ENCODE assay signal across 17 cellular contexts in the genomic region with DNA sequence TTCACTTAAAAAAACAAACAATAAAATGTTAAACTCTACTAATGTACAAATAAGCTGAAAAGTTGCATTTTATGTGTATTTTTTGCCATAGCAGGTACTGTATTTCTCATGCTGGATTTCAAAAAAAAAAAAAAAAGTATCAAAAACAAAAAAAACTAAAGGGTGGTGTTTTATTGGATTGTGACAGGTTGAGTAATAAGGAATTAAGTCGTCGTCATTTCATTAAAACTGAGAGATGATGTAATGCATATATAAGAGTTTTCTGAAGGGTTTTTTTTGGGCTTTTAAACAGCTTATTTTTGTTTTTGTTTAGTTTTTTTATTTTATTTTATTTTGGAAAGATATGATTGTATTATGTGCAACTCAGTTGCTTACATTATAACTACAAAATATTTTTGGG. TPM values are rescaled to one million over a fixed set of nuclear protein-coding genes. Genes with fewer than 3 reads are reported as not detected.
A peak's percentile ranks its signal among the peaks of the same experiment; 100 is the strongest.
DNase-seq lines count a peak whose midpoint lies in the region; ATAC-seq, FAIRE-seq and TF ChIP-seq lines count a peak whose summit lies in the region.
"Had no signal": no experiment of that assay in that cellular context is flagged by ENCODE, and none has a peak within 500 bp of the region (broad histone marks: within the 10 kb centered on the region; RNA-seq: fewer than 3 reads in every experiment).

No MANE protein-coding gene starts in this region.

- DNase-seq in HepG2 (ENCODE audit: low spot score): no peak
- no peak for DNase-seq in right lobe of liver
- DNase-seq in HEK293T (ENCODE audit: extremely low spot score): no peak
- no peak for DNase-seq in stimulated activated naive B cell treated with anti-CD40 and anti-IgM and Interleukin-4, amounts not matched to agents 10 μg/mL and 1 μg/mL and 100 μg/mL, for 72 hours
- DNase-seq in PC-3: no peak
- no peak for DNase-seq in SHP77 treated with DMSO at 0.1 percent for 48 hours (lab: John Stamatoyannopoulos, UW)
- DNase-seq: activated CD4-positive, alpha-beta T cell treated with anti-CD3 and anti-CD28 coated beads, Interleukin-2, amount 50 U/mL, for 1 hour; activated T-cell treated with anti-CD3 and anti-CD28 coated beads, Interleukin-2, amount 50 U/mL, for 4 hours; esophagus squamous epithelium; HFFc6; kidney glomerular epithelial cell; NCI-H1694 treated with DMSO at 0.1 percent for 48 hours; NCI-H446 treated with DMSO at 0.1 percent for 48 hours; NK-92 treated with Interleukin-12 subunit alpha and Interleukin-12 subunit beta, amount 100 ng/mL, for 24 hours; stimulated activated CD4-positive, alpha-beta T cell treated with anti-CD3 and anti-CD28 coated beads, Interleukin-12 subunit alpha, Interleukin-12 subunit beta, amount 100 ng/mL, for 4 hours had no signal

- in situ Hi-C loops in HepG2 (cut with HindIII; ENCODE audit: extremely low pct_ligation_motif_present, low pct_unique_long_range_greater_than_20kb): no loop called here

- WGBS in HepG2 (ENCODE audit: low lambda C conversion rate): 95% methylated on average over 2 of the region's 2 CpGs
- 48% methylated on average over 2 of the region's 2 CpGs for WGBS in right lobe of liver (ENCODE audit: insufficient coverage, low coverage, low lambda C conversion rate, missing lambda C conversion rate)

- peaks cover 12% of the 10 kb centered on the region for H3K36me3 Mint-ChIP-seq in activated T-helper 17 cell treated with anti-CD3 and anti-CD28 coated beads, Interleukin-2, amount 50 U/mL, for 72 hours (ENCODE audit: low read depth)
- H3K36me3 Mint-ChIP-seq in stimulated activated naive B cell treated with anti-CD40 and anti-IgM and Interleukin-4, amounts not matched to agents 10 μg/mL and 1 μg/mL and 100 μg/mL, for 72 hours: peaks cover 17 to 37% of the 10 kb centered on the region in 2 donors

- H3K4me3 Mint-ChIP-seq in activated T-helper 17 cell treated with anti-CD3 and anti-CD28 coated beads, Interleukin-2, amount 50 U/mL, for 72 hours: peak overlapping the region; percentile 56
- no peak overlapping the region for H3K4me3 Mint-ChIP-seq in stimulated activated naive B cell treated with anti-CD40 and anti-IgM and Interleukin-4, amounts not matched to agents 10 μg/mL and 1 μg/mL and 100 μg/mL, for 72 hours
- H3K4me3 Mint-ChIP-seq: HFFc6 had no signal

- H3K4me1 ChIP-seq in HepG2 (ENCODE audit: insufficient read depth, low read length): no peaks in the 10 kb centered on the region
- no peaks in the 10 kb centered on the region for H3K4me1 ChIP-seq in right lobe of liver
- H3K4me1 ChIP-seq in PC-3 (ENCODE audit: insufficient read depth, low read length): no peaks in the 10 kb centered on the region

- no peak for TF ChIP-seq RAD21 in HepG2 (CRISPR knock-in tag; IDR thresholded peaks at IDR 0.05)

- H3K9me3 Mint-ChIP-seq in activated T-helper 17 cell treated with anti-CD3 and anti-CD28 coated beads, Interleukin-2, amount 50 U/mL, for 72 hours: no peaks in the 10 kb centered on the region
- no peaks in the 10 kb centered on the region for H3K9me3 Mint-ChIP-seq in stimulated activated naive B cell treated with anti-CD40 and anti-IgM and Interleukin-4, amounts not matched to agents 10 μg/mL and 1 μg/mL and 100 μg/mL, for 72 hours
- H3K9me3 Mint-ChIP-seq: activated T-cell treated with anti-CD3 and anti-CD28 coated beads, Interleukin-2, amount 50 U/mL, for 4 hours; HFFc6 had no signal

- peak overlapping the region; percentile 53 for H3K27ac Mint-ChIP-seq in activated T-helper 17 cell treated with anti-CD3 and anti-CD28 coated beads, Interleukin-2, amount 50 U/mL, for 72 hours
- peak overlapping the region; percentile 66 for H3K27ac Mint-ChIP-seq in stimulated activated naive B cell treated with anti-CD40 and anti-IgM and Interleukin-4, amounts not matched to agents 10 μg/mL and 1 μg/mL and 100 μg/mL, for 72 hours
- H3K27ac Mint-ChIP-seq: HFFc6 had no signal

- no peak for ATAC-seq in HepG2
- ATAC-seq in right lobe of liver: no peak
- no peak for ATAC-seq in activated T-helper 17 cell treated with anti-CD3 and anti-CD28 coated beads, Interleukin-2, amount 50 U/mL, for 72 hours (replicated peaks)
- no peak for ATAC-seq in stimulated activated naive B cell treated with anti-CD40 and anti-IgM and Interleukin-4, amounts not matched to agents 10 μg/mL and 1 μg/mL and 100 μg/mL, for 72 hours (replicated peaks)
- ATAC-seq in HG03280 (IDR thresholded peaks at IDR 0.05; ENCODE audit: unreplicated experiment): no peak
- no peak for ATAC-seq in PC-3

- TF ChIP-seq EP300 in HepG2 (IDR thresholded peaks at IDR 0.05; ENCODE audit: low read depth in 2 of 2, low read length in 2 of 2): no peak
- no peak for TF ChIP-seq EP300 in HepG2 (CRISPR knock-in tag; IDR thresholded peaks at IDR 0.05; ENCODE audit: borderline replicate concordance)

- H3K4me3 ChIP-seq in HepG2 (replicated peaks in 1 of 3; ENCODE audit: insufficient read depth in 1 of 3, low read depth in 2 of 3, low read length in 3 of 3): no peak overlapping the region
- no peak overlapping the region for H3K4me3 ChIP-seq in right lobe of liver
- no peak overlapping the region for H3K4me3 ChIP-seq in PC-3 (ENCODE audit: low read length)
- H3K4me3 ChIP-seq: esophagus squamous epithelium had no signal

- no peaks in the 10 kb centered on the region for H3F3A ChIP-seq in PC-3 (ENCODE audit: low read length, unreplicated experiment)

- TF ChIP-seq POLR2A in HepG2 (IDR thresholded peaks at IDR 0.05; ENCODE audit: insufficient read depth in 1 of 2, low read depth in 2 of 2, low read length in 2 of 2) (no peak), right lobe of liver (IDR thresholded peaks at IDR 0.05) (no peak)

- intact Hi-C loops in HepG2 (cut with micrococcal nuclease; ENCODE audit: unreplicated experiment): no loop called here
- intact Hi-C loops in right lobe of liver (cut with DNase I): no loop called here
- intact Hi-C loops in PC-3 (cut with micrococcal nuclease): no loop called here

- no peaks in the 10 kb centered on the region for H3K79me2 ChIP-seq in HepG2 (ENCODE audit: insufficient read depth, low read length)
- no peaks in the 10 kb centered on the region for H3K79me2 ChIP-seq in PC-3 (ENCODE audit: low read length)

- H3K27me3 Mint-ChIP-seq in activated T-helper 17 cell treated with anti-CD3 and anti-CD28 coated beads, Interleukin-2, amount 50 U/mL, for 72 hours: no peaks in the 10 kb centered on the region
- no peaks in the 10 kb centered on the region for H3K27me3 Mint-ChIP-seq in stimulated activated naive B cell treated with anti-CD40 and anti-IgM and Interleukin-4, amounts not matched to agents 10 μg/mL and 1 μg/mL and 100 μg/mL, for 72 hours

- H3K4me2 ChIP-seq in HepG2 (ENCODE audit: low read depth, low read length) (no peak overlapping the region), PC-3 (ENCODE audit: low read length) (no peak overlapping the region)

- H3K27me3 ChIP-seq in HepG2 (ENCODE audit: control insufficient read depth in 1 of 2, insufficient read depth in 2 of 2, low read length in 2 of 2) (no peaks in the 10 kb centered on the region), right lobe of liver (no peaks in the 10 kb centered on the region), PC-3 (ENCODE audit: low read length) (no peaks in the 10 kb centered on the region)
- H3K27me3 ChIP-seq: esophagus squamous epithelium had no signal

- TF ChIP-seq CTCF in HepG2 (CRISPR knock-in tag; IDR thresholded peaks at IDR 0.05) (no peak), right lobe of liver (IDR thresholded peaks at IDR 0.05) (no peak), PC-3 (conservative IDR thresholded peaks at IDR 0.05; ENCODE audit: low read depth, low read length) (no peak)

- H4K20me1 ChIP-seq in HepG2 (ENCODE audit: insufficient read depth, low read length): no peaks in the 10 kb centered on the region
- H4K20me1 ChIP-seq in PC-3 (ENCODE audit: low read length): no peaks in the 10 kb centered on the region

- H3K36me3 ChIP-seq in HepG2 (replicated peaks in 1 of 2; ENCODE audit: control insufficient read depth in 1 of 2, insufficient read depth in 2 of 2, low read length in 2 of 2) (no peaks in the 10 kb centered on the region), right lobe of liver (peaks cover 0 to 5% (median 2%) of the 10 kb centered on the region in 4 donors), PC-3 (ENCODE audit: low read depth, low read length) (no peaks in the 10 kb centered on the region)

- H3K9me2 ChIP-seq in PC-3 (replicated peaks; ENCODE audit: low read length): no peaks in the 10 kb centered on the region

- H3K9ac ChIP-seq in HepG2 (ENCODE audit: insufficient read depth, low read depth, low read length) (no peak overlapping the region), PC-3 (ENCODE audit: low read length) (no peak overlapping the region)

- POLR2A ChIA-PET in HepG2 (lab: Yijun Ruan, JAX) (no interaction called here), HEK293T (lab: Yijun Ruan, JAX) (interaction anchor here (0.8 kb wide), 1 partner anchor 11 kb away, joined by 3 read pairs; the partner anchor contains the start of gene ADSL), PC-3 (lab: Charles Lee; ENCODE audit: unreplicated experiment) (no interaction called here)

- H3K27ac ChIP-seq in HepG2 (ENCODE audit: extremely low read length, insufficient read depth, low read length) (no peak overlapping the region), right lobe of liver (no peak overlapping the region), PC-3 (ENCODE audit: low read length) (no peak overlapping the region)

- no peak for FAIRE-seq in HepG2 (lab: Jason Lieb, UNC)

- no TSS peak for BruUV-seq in HepG2 (replicated peaks; lab: Mats Ljungman, UMichigan)
- no TSS peak for BruUV-seq in PC-3 (replicated peaks; lab: Mats Ljungman, UMichigan)

- CTCF ChIA-PET in HepG2 (lab: Yijun Ruan, JAX; ENCODE audit: low intra/inter-chr PET ratio, low total read pairs): no interaction called here
- CTCF ChIA-PET in HEK293T (lab: Yijun Ruan, JAX): interaction anchor here (0.7 kb wide), 1 partner anchor 18 kb away, joined by 4 read pairs; no protein-coding TSS in a partner anchor
- CTCF ChIA-PET in PC-3 (lab: Charles Lee): no interaction called here

- H2AFZ ChIP-seq in HepG2 (ENCODE audit: low read length) (no peak overlapping the region), PC-3 (ENCODE audit: low read length) (no peak overlapping the region)

- peaks cover 62% of the 10 kb centered on the region for H3K4me1 Mint-ChIP-seq in activated T-helper 17 cell treated with anti-CD3 and anti-CD28 coated beads, Interleukin-2, amount 50 U/mL, for 72 hours
- peaks cover 30 to 43% of the 10 kb centered on the region in 2 donors for H3K4me1 Mint-ChIP-seq in stimulated activated naive B cell treated with anti-CD40 and anti-IgM and Interleukin-4, amounts not matched to agents 10 μg/mL and 1 μg/mL and 100 μg/mL, for 72 hours

- H3K9me3 ChIP-seq in HepG2 (ENCODE audit: low read length): no peaks in the 10 kb centered on the region
- H3K9me3 ChIP-seq in right lobe of liver: no peaks in the 10 kb centered on the region
- H3K9me3 ChIP-seq in PC-3 (ENCODE audit: low read length): no peaks in the 10 kb centered on the region
- H3K9me3 ChIP-seq: esophagus squamous epithelium had no signal

RNA-seq across cellular contexts. Expression of gene ADSL, which starts 10.9 kb away (rescaled TPM):
- total RNA-seq in HepG2 (2016; rRNA removed; fragmentation: Illumina TruSeq; extraction: Trizol) (174 and 246 TPM in 2 replicates), right lobe of liver (10 to 100 TPM; 15.1 to 47.6 (median 24.9) TPM), PC-3 (2014; rRNA removed) (72.6 and 93.8 TPM in 2 replicates)
- total RNA-seq in HepG2 (2016; cell fraction: cytosol; rRNA removed; fragmentation: Illumina TruSeq; extraction: Trizol; ENCODE audit: low read depth): 48.4 and 50.9 TPM in 2 replicates
- total RNA-seq in HepG2 (2016; cell fraction: insoluble cytoplasmic fraction; rRNA removed; fragmentation: Illumina TruSeq; extraction: Trizol): 170 and 259 TPM in 2 replicates
- 74.9 and 82.1 TPM in 2 replicates for total RNA-seq in HepG2 (2016; cell fraction: membrane; rRNA removed; fragmentation: Illumina TruSeq; extraction: Trizol)
- 104 TPM in 2 replicates for total RNA-seq in HepG2 (2016; cell fraction: nucleus; rRNA removed; fragmentation: Illumina TruSeq; extraction: Trizol)
- polyA plus RNA-seq in HepG2 (2011; rRNA removed): 123 and 126 TPM in 2 replicates
- 146 and 165 TPM in 2 replicates for polyA plus RNA-seq in HepG2 (2011; cell fraction: cytosol; rRNA removed)
- 121 and 128 TPM in 2 replicates for polyA plus RNA-seq in HepG2 (2011; cell fraction: nucleus; rRNA removed)
- 85.3 and 95.9 TPM in 2 replicates for polyA plus RNA-seq in HepG2 (2012)
- polyA plus RNA-seq in HepG2 (2016; cell fraction: cytosol; fragmentation: Illumina TruSeq; extraction: Trizol; ENCODE audit: low read depth): 29.4 and 31.7 TPM in 2 replicates
- 192 and 202 TPM in 2 replicates for polyA plus RNA-seq in HepG2 (2016; cell fraction: insoluble cytoplasmic fraction; fragmentation: Illumina TruSeq; extraction: Trizol; ENCODE audit: low read depth)
- polyA plus RNA-seq in HepG2 (2016; cell fraction: membrane; fragmentation: Illumina TruSeq; extraction: Trizol; ENCODE audit: low read depth): 40.9 and 42.5 TPM in 2 replicates
- 112 and 125 TPM in 2 replicates for polyA plus RNA-seq in HepG2 (2016; cell fraction: nucleus; fragmentation: Illumina TruSeq; extraction: Trizol; ENCODE audit: insufficient read depth, low read depth)
- 148 and 183 TPM in 2 replicates for polyA minus RNA-seq in HepG2 (2011; rRNA and poly(A)+ RNA removed; ENCODE audit: low replicate concordance)
- polyA minus RNA-seq in HepG2 (2011; cell fraction: cytosol; rRNA and poly(A)+ RNA removed): 49.9 and 55.2 TPM in 2 replicates
- 79.3 and 97.1 TPM in 2 replicates for polyA minus RNA-seq in HepG2 (2011; cell fraction: nucleus; rRNA and poly(A)+ RNA removed)
- total RNA-seq in activated T-helper 17 cell treated with anti-CD3 and anti-CD28 coated beads, Interleukin-2, amount 50 U/mL, for 72 hours: 100 to 1,000 TPM in 1 of 2 donors, 10 to 100 TPM in 1; 94.6 to 157 TPM

RNA-seq across cellular contexts. Expression of gene SGSM3, which starts 35.0 kb away (rescaled TPM):
- total RNA-seq in HepG2 (2016; rRNA removed; fragmentation: Illumina TruSeq; extraction: Trizol) (10.8 and 15.7 TPM in 2 replicates), right lobe of liver (10 to 100 TPM; 19.3 to 27.1 (median 25.8) TPM), PC-3 (2014; rRNA removed) (45.0 and 53.9 TPM in 2 replicates)
- 12.7 and 13.4 TPM in 2 replicates for total RNA-seq in HepG2 (2016; cell fraction: cytosol; rRNA removed; fragmentation: Illumina TruSeq; extraction: Trizol; ENCODE audit: low read depth)
- total RNA-seq in HepG2 (2016; cell fraction: insoluble cytoplasmic fraction; rRNA removed; fragmentation: Illumina TruSeq; extraction: Trizol): 8.1 and 17.9 TPM in 2 replicates
- 12.6 and 12.7 TPM in 2 replicates for total RNA-seq in HepG2 (2016; cell fraction: membrane; rRNA removed; fragmentation: Illumina TruSeq; extraction: Trizol)
- 18.0 and 19.9 TPM in 2 replicates for total RNA-seq in HepG2 (2016; cell fraction: nucleus; rRNA removed; fragmentation: Illumina TruSeq; extraction: Trizol)
- polyA plus RNA-seq in HepG2 (2011; rRNA removed): 23.8 and 30.6 TPM in 2 replicates
- 8.3 and 16.1 TPM in 2 replicates for polyA plus RNA-seq in HepG2 (2011; cell fraction: cytosol; rRNA removed)
- polyA plus RNA-seq in HepG2 (2011; cell fraction: nucleus; rRNA removed): 265 and 362 TPM in 2 replicates
- polyA plus RNA-seq in HepG2 (2012): 12.7 and 19.1 TPM in 2 replicates
- 5.0 and 5.7 TPM in 2 replicates for polyA plus RNA-seq in HepG2 (2016; cell fraction: cytosol; fragmentation: Illumina TruSeq; extraction: Trizol; ENCODE audit: low read depth)
- 8.9 and 11.3 TPM in 2 replicates for polyA plus RNA-seq in HepG2 (2016; cell fraction: insoluble cytoplasmic fraction; fragmentation: Illumina TruSeq; extraction: Trizol; ENCODE audit: low read depth)
- 8.8 and 9.1 TPM in 2 replicates for polyA plus RNA-seq in HepG2 (2016; cell fraction: membrane; fragmentation: Illumina TruSeq; extraction: Trizol; ENCODE audit: low read depth)
- polyA plus RNA-seq in HepG2 (2016; cell fraction: nucleus; fragmentation: Illumina TruSeq; extraction: Trizol; ENCODE audit: insufficient read depth, low read depth): 46.2 and 59.6 TPM in 2 replicates
- 20.1 and 47.7 TPM in 2 replicates for polyA minus RNA-seq in HepG2 (2011; rRNA and poly(A)+ RNA removed; ENCODE audit: low replicate concordance)
- polyA minus RNA-seq in HepG2 (2011; cell fraction: cytosol; rRNA and poly(A)+ RNA removed): 3.8 and 6.1 TPM in 2 replicates
- polyA minus RNA-seq in HepG2 (2011; cell fraction: nucleus; rRNA and poly(A)+ RNA removed): 22.9 and 34.2 TPM in 2 replicates
- 10 to 100 TPM; 39.7 to 41.8 TPM for total RNA-seq in activated T-helper 17 cell treated with anti-CD3 and anti-CD28 coated beads, Interleukin-2, amount 50 U/mL, for 72 hours
